In the genomic region with DNA sequence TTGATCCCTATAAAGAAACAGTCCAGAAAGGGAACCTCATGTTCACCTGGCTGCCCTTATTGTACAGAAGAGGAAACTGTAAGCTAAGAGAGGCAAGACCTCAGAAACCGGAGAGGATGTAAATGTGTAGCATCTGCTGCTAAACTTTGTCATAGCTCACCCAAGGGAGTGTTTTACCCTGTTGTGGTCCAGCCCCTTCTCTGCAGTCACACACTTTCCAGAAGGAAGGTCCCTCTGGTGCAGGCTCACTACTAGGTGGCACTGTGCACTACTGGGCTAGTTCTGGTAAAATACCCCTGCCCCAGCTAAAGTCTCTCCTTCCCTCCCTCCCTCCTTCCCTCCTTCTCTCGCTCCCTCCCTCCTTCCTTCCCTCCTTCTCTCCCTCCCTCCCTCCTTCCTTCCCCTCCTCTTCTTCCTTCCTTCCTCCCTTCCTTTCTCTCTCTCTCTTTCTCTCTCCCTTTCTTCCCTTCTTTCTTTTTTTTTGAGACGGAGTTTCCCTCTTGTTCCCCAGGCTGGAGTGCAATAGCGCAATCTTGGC, we compare ENCODE assay signal across 1 cellular context.
TF ChIP-seq lines count a peak whose summit lies in the region.

No MANE protein-coding gene starts in this region.

TF ChIP-seq in K562, 482 proteins besides CTCF, POLR2A, EP300 and RAD21 (continued from another document and continues in another):
- TF ChIP-seq, protein P1, sequence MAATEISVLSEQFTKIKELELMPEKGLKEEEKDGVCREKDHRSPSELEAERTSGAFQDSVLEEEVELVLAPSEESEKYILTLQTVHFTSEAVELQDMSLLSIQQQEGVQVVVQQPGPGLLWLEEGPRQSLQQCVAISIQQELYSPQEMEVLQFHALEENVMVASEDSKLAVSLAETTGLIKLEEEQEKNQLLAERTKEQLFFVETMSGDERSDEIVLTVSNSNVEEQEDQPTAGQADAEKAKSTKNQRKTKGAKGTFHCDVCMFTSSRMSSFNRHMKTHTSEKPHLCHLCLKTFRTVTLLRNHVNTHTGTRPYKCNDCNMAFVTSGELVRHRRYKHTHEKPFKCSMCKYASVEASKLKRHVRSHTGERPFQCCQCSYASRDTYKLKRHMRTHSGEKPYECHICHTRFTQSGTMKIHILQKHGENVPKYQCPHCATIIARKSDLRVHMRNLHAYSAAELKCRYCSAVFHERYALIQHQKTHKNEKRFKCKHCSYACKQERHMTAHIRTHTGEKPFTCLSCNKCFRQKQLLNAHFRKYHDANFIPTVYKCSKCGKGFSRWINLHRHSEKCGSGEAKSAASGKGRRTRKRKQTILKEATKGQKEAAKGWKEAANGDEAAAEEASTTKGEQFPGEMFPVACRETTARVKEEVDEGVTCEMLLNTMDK (IDR thresholded peaks at IDR 0.05; ENCODE audit: borderline replicate concordance, insufficient read depth, low read depth, low read length, poor library complexity, severe bottlenecking) = no peak
- TF ChIP-seq BCOR (IDR thresholded peaks at IDR 0.05) (0 out of 2 replicates have a peak, but pooled peaks have one; percentile 51), ZNF282 (CRISPR knock-in tag; IDR thresholded peaks at IDR 0.05) (no peak), ZNF668 (CRISPR knock-in tag; IDR thresholded peaks at IDR 0.05) (no peak), ZNF384 (IDR thresholded peaks at IDR 0.05; ENCODE audit: low read depth, low read length) (0 out of 2 replicates have a peak, but pooled peaks have one; percentile 14), NFATC3 (IDR thresholded peaks at IDR 0.05) (0 out of 2 replicates have a peak, but pooled peaks have one; percentile 36), HDGF (IDR thresholded peaks at IDR 0.05) (peak; percentile 86; the same call in 1 of the 2 replicates), ZNF175 (CRISPR knock-in tag; IDR thresholded peaks at IDR 0.05; ENCODE audit: low read depth) (no peak), ZNF217 (CRISPR knock-in tag; IDR thresholded peaks at IDR 0.05) (no peak), ZNF77 (CRISPR knock-in tag; IDR thresholded peaks at IDR 0.05) (no peak), BRD9 (IDR thresholded peaks at IDR 0.05; ENCODE audit: low read depth, partially characterized antibody) (peak; percentile 82), ZNF12 (CRISPR knock-in tag; IDR thresholded peaks at IDR 0.05) (no peak), EP400 (IDR thresholded peaks at IDR 0.05) (peak; percentile 13; the same call in 1 of the 2 replicates), ZBTB17 (CRISPR knock-in tag; IDR thresholded peaks at IDR 0.05) (no peak), HDAC8 (tag; IDR thresholded peaks at IDR 0.05) (no peak), TEAD2 (tag; IDR thresholded peaks at IDR 0.05) (no peak), NUFIP1 (IDR thresholded peaks at IDR 0.05; ENCODE audit: partially characterized antibody) (peak; percentile 76), OTX1 (CRISPR knock-in tag; IDR thresholded peaks at IDR 0.05) (0 out of 2 replicates have a peak, but pooled peaks have one; percentile 22), HLTF (IDR thresholded peaks at IDR 0.05) (peak; percentile 82), SMC3 (conservative IDR thresholded peaks at IDR 0.05; ENCODE audit: insufficient read depth, low read depth, low read length) (peak; percentile 54), LARP7 (IDR thresholded peaks at IDR 0.05) (peak; percentile 90; the same call in 1 of the 2 replicates)
- TF ChIP-seq, protein P2, sequence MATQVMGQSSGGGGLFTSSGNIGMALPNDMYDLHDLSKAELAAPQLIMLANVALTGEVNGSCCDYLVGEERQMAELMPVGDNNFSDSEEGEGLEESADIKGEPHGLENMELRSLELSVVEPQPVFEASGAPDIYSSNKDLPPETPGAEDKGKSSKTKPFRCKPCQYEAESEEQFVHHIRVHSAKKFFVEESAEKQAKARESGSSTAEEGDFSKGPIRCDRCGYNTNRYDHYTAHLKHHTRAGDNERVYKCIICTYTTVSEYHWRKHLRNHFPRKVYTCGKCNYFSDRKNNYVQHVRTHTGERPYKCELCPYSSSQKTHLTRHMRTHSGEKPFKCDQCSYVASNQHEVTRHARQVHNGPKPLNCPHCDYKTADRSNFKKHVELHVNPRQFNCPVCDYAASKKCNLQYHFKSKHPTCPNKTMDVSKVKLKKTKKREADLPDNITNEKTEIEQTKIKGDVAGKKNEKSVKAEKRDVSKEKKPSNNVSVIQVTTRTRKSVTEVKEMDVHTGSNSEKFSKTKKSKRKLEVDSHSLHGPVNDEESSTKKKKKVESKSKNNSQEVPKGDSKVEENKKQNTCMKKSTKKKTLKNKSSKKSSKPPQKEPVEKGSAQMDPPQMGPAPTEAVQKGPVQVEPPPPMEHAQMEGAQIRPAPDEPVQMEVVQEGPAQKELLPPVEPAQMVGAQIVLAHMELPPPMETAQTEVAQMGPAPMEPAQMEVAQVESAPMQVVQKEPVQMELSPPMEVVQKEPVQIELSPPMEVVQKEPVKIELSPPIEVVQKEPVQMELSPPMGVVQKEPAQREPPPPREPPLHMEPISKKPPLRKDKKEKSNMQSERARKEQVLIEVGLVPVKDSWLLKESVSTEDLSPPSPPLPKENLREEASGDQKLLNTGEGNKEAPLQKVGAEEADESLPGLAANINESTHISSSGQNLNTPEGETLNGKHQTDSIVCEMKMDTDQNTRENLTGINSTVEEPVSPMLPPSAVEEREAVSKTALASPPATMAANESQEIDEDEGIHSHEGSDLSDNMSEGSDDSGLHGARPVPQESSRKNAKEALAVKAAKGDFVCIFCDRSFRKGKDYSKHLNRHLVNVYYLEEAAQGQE (CRISPR knock-in tag; IDR thresholded peaks at IDR 0.05; ENCODE audit: low read depth) = no peak
- TF ChIP-seq, protein P3, sequence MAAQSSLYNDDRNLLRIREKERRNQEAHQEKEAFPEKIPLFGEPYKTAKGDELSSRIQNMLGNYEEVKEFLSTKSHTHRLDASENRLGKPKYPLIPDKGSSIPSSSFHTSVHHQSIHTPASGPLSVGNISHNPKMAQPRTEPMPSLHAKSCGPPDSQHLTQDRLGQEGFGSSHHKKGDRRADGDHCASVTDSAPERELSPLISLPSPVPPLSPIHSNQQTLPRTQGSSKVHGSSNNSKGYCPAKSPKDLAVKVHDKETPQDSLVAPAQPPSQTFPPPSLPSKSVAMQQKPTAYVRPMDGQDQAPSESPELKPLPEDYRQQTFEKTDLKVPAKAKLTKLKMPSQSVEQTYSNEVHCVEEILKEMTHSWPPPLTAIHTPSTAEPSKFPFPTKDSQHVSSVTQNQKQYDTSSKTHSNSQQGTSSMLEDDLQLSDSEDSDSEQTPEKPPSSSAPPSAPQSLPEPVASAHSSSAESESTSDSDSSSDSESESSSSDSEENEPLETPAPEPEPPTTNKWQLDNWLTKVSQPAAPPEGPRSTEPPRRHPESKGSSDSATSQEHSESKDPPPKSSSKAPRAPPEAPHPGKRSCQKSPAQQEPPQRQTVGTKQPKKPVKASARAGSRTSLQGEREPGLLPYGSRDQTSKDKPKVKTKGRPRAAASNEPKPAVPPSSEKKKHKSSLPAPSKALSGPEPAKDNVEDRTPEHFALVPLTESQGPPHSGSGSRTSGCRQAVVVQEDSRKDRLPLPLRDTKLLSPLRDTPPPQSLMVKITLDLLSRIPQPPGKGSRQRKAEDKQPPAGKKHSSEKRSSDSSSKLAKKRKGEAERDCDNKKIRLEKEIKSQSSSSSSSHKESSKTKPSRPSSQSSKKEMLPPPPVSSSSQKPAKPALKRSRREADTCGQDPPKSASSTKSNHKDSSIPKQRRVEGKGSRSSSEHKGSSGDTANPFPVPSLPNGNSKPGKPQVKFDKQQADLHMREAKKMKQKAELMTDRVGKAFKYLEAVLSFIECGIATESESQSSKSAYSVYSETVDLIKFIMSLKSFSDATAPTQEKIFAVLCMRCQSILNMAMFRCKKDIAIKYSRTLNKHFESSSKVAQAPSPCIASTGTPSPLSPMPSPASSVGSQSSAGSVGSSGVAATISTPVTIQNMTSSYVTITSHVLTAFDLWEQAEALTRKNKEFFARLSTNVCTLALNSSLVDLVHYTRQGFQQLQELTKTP (IDR thresholded peaks at IDR 0.05; ENCODE audit: low read depth in 1 of 2, partially characterized antibody in 2 of 2) = peak in 1 of 2 experiments; percentile 75
- TF ChIP-seq, protein P4, sequence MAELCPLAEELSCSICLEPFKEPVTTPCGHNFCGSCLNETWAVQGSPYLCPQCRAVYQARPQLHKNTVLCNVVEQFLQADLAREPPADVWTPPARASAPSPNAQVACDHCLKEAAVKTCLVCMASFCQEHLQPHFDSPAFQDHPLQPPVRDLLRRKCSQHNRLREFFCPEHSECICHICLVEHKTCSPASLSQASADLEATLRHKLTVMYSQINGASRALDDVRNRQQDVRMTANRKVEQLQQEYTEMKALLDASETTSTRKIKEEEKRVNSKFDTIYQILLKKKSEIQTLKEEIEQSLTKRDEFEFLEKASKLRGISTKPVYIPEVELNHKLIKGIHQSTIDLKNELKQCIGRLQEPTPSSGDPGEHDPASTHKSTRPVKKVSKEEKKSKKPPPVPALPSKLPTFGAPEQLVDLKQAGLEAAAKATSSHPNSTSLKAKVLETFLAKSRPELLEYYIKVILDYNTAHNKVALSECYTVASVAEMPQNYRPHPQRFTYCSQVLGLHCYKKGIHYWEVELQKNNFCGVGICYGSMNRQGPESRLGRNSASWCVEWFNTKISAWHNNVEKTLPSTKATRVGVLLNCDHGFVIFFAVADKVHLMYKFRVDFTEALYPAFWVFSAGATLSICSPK (IDR thresholded peaks at IDR 0.05; ENCODE audit: borderline replicate concordance) = 0 out of 2 replicates have a peak, but pooled peaks have one; percentile 57
- TF ChIP-seq, protein P5, sequence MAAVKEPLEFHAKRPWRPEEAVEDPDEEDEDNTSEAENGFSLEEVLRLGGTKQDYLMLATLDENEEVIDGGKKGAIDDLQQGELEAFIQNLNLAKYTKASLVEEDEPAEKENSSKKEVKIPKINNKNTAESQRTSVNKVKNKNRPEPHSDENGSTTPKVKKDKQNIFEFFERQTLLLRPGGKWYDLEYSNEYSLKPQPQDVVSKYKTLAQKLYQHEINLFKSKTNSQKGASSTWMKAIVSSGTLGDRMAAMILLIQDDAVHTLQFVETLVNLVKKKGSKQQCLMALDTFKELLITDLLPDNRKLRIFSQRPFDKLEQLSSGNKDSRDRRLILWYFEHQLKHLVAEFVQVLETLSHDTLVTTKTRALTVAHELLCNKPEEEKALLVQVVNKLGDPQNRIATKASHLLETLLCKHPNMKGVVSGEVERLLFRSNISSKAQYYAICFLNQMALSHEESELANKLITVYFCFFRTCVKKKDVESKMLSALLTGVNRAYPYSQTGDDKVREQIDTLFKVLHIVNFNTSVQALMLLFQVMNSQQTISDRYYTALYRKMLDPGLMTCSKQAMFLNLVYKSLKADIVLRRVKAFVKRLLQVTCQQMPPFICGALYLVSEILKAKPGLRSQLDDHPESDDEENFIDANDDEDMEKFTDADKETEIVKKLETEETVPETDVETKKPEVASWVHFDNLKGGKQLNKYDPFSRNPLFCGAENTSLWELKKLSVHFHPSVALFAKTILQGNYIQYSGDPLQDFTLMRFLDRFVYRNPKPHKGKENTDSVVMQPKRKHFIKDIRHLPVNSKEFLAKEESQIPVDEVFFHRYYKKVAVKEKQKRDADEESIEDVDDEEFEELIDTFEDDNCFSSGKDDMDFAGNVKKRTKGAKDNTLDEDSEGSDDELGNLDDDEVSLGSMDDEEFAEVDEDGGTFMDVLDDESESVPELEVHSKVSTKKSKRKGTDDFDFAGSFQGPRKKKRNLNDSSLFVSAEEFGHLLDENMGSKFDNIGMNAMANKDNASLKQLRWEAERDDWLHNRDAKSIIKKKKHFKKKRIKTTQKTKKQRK (IDR thresholded peaks at IDR 0.05; ENCODE audit: borderline replicate concordance, low read depth, low read length) = no peak
- TF ChIP-seq, protein P6, sequence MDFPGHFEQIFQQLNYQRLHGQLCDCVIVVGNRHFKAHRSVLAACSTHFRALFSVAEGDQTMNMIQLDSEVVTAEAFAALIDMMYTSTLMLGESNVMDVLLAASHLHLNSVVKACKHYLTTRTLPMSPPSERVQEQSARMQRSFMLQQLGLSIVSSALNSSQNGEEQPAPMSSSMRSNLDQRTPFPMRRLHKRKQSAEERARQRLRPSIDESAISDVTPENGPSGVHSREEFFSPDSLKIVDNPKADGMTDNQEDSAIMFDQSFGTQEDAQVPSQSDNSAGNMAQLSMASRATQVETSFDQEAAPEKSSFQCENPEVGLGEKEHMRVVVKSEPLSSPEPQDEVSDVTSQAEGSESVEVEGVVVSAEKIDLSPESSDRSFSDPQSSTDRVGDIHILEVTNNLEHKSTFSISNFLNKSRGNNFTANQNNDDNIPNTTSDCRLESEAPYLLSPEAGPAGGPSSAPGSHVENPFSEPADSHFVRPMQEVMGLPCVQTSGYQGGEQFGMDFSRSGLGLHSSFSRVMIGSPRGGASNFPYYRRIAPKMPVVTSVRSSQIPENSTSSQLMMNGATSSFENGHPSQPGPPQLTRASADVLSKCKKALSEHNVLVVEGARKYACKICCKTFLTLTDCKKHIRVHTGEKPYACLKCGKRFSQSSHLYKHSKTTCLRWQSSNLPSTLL (IDR thresholded peaks at IDR 0.05) = 0 out of 2 replicates have a peak, but pooled peaks have one; percentile 31
- TF ChIP-seq, protein P7, sequence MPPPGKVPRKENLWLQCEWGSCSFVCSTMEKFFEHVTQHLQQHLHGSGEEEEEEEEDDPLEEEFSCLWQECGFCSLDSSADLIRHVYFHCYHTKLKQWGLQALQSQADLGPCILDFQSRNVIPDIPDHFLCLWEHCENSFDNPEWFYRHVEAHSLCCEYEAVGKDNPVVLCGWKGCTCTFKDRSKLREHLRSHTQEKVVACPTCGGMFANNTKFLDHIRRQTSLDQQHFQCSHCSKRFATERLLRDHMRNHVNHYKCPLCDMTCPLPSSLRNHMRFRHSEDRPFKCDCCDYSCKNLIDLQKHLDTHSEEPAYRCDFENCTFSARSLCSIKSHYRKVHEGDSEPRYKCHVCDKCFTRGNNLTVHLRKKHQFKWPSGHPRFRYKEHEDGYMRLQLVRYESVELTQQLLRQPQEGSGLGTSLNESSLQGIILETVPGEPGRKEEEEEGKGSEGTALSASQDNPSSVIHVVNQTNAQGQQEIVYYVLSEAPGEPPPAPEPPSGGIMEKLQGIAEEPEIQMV (tag; conservative IDR thresholded peaks at IDR 0.05; ENCODE audit: low read depth) = peak; percentile 73
- TF ChIP-seq, protein P8, sequence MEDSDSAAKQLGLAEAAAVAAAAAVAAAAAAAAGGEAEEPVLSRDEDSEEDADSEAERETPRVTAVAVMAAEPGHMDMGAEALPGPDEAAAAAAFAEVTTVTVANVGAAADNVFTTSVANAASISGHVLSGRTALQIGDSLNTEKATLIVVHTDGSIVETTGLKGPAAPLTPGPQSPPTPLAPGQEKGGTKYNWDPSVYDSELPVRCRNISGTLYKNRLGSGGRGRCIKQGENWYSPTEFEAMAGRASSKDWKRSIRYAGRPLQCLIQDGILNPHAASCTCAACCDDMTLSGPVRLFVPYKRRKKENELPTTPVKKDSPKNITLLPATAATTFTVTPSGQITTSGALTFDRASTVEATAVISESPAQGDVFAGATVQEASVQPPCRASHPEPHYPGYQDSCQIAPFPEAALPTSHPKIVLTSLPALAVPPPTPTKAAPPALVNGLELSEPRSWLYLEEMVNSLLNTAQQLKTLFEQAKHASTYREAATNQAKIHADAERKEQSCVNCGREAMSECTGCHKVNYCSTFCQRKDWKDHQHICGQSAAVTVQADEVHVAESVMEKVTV (CRISPR knock-in tag; IDR thresholded peaks at IDR 0.05) = 0 out of 2 replicates have a peak, but pooled peaks have one; percentile 21
- TF ChIP-seq, protein P9, sequence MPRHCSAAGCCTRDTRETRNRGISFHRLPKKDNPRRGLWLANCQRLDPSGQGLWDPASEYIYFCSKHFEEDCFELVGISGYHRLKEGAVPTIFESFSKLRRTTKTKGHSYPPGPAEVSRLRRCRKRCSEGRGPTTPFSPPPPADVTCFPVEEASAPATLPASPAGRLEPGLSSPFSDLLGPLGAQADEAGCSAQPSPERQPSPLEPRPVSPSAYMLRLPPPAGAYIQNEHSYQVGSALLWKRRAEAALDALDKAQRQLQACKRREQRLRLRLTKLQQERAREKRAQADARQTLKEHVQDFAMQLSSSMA (CRISPR knock-in tag; IDR thresholded peaks at IDR 0.05) = no peak
- TF ChIP-seq, protein P10, sequence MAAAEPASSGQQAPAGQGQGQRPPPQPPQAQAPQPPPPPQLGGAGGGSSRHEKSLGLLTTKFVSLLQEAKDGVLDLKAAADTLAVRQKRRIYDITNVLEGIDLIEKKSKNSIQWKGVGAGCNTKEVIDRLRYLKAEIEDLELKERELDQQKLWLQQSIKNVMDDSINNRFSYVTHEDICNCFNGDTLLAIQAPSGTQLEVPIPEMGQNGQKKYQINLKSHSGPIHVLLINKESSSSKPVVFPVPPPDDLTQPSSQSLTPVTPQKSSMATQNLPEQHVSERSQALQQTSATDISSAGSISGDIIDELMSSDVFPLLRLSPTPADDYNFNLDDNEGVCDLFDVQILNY (CRISPR knock-in tag; IDR thresholded peaks at IDR 0.05) = no peak
